Comparison of ENCODE assay signal across 1 cellular context in genomic region chr5:176450077-176450476, GRCh38.
TF ChIP-seq lines count a peak whose summit lies in the region.

No MANE protein-coding gene starts in this region.

TF ChIP-seq in GM12878, 131 proteins besides CTCF, POLR2A, EP300 and RAD21:
- TF ChIP-seq RFX5 (IDR thresholded peaks at IDR 0.05; ENCODE audit: low read depth, low read length) (no peak), ZSCAN29 (IDR thresholded peaks at IDR 0.05) (no peak), ETV6 (conservative IDR thresholded peaks at IDR 0.05 in 1 of 2, IDR thresholded peaks at IDR 0.05 in 1 of 2; ENCODE audit: borderline replicate concordance in 1 of 2, low read depth in 1 of 2) (no peak), DPF2 (IDR thresholded peaks at IDR 0.05) (no peak), RB1 (IDR thresholded peaks at IDR 0.05; ENCODE audit: borderline replicate concordance) (no peak), HSF1 (IDR thresholded peaks at IDR 0.05; ENCODE audit: low read depth, low read length) (no peak), BCL11A (IDR thresholded peaks at IDR 0.05; ENCODE audit: low read depth, low read length) (no peak), ZNF384 (IDR thresholded peaks at IDR 0.05; ENCODE audit: borderline replicate concordance, low read depth, low read length) (no peak), NR2C1 (IDR thresholded peaks at IDR 0.05) (no peak), NFIC (IDR thresholded peaks at IDR 0.05; ENCODE audit: low read depth, low read length) (no peak), GABPA (IDR thresholded peaks at IDR 0.05; ENCODE audit: low read depth) (no peak), YY1 (IDR thresholded peaks at IDR 0.05; ENCODE audit: low read depth, low read length) (no peak), EGR1 (IDR thresholded peaks at IDR 0.05; ENCODE audit: borderline replicate concordance in 1 of 2, low read depth in 2 of 2, low read length in 2 of 2) (no peak), EZH2 (IDR thresholded peaks at IDR 0.05; ENCODE audit: borderline replicate concordance, control insufficient read depth, low read depth, low read length) (no peak), FOXM1 (IDR thresholded peaks at IDR 0.05; ENCODE audit: low read depth, low read length) (no peak), ZBED1 (IDR thresholded peaks at IDR 0.05; ENCODE audit: borderline replicate concordance) (no peak)
- TF ChIP-seq, protein P1, sequence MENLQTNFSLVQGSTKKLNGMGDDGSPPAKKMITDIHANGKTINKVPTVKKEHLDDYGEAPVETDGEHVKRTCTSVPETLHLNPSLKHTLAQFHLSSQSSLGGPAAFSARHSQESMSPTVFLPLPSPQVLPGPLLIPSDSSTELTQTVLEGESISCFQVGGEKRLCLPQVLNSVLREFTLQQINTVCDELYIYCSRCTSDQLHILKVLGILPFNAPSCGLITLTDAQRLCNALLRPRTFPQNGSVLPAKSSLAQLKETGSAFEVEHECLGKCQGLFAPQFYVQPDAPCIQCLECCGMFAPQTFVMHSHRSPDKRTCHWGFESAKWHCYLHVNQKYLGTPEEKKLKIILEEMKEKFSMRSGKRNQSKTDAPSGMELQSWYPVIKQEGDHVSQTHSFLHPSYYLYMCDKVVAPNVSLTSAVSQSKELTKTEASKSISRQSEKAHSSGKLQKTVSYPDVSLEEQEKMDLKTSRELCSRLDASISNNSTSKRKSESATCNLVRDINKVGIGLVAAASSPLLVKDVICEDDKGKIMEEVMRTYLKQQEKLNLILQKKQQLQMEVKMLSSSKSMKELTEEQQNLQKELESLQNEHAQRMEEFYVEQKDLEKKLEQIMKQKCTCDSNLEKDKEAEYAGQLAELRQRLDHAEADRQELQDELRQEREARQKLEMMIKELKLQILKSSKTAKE (IDR thresholded peaks at IDR 0.05; ENCODE audit: low read depth, poor library complexity, severe bottlenecking) = no peak
- TF ChIP-seq, protein P2, sequence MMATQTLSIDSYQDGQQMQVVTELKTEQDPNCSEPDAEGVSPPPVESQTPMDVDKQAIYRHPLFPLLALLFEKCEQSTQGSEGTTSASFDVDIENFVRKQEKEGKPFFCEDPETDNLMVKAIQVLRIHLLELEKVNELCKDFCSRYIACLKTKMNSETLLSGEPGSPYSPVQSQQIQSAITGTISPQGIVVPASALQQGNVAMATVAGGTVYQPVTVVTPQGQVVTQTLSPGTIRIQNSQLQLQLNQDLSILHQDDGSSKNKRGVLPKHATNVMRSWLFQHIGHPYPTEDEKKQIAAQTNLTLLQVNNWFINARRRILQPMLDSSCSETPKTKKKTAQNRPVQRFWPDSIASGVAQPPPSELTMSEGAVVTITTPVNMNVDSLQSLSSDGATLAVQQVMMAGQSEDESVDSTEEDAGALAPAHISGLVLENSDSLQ (IDR thresholded peaks at IDR 0.05) = no peak
- TF ChIP-seq, protein P3, sequence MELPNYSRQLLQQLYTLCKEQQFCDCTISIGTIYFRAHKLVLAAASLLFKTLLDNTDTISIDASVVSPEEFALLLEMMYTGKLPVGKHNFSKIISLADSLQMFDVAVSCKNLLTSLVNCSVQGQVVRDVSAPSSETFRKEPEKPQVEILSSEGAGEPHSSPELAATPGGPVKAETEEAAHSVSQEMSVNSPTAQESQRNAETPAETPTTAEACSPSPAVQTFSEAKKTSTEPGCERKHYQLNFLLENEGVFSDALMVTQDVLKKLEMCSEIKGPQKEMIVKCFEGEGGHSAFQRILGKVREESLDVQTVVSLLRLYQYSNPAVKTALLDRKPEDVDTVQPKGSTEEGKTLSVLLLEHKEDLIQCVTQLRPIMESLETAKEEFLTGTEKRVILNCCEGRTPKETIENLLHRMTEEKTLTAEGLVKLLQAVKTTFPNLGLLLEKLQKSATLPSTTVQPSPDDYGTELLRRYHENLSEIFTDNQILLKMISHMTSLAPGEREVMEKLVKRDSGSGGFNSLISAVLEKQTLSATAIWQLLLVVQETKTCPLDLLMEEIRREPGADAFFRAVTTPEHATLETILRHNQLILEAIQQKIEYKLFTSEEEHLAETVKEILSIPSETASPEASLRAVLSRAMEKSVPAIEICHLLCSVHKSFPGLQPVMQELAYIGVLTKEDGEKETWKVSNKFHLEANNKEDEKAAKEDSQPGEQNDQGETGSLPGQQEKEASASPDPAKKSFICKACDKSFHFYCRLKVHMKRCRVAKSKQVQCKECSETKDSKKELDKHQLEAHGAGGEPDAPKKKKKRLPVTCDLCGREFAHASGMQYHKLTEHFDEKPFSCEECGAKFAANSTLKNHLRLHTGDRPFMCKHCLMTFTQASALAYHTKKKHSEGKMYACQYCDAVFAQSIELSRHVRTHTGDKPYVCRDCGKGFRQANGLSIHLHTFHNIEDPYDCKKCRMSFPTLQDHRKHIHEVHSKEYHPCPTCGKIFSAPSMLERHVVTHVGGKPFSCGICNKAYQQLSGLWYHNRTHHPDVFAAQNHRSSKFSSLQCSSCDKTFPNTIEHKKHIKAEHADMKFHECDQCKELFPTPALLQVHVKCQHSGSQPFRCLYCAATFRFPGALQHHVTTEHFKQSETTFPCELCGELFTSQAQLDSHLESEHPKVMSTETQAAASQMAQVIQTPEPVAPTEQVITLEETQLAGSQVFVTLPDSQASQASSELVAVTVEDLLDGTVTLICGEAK (IDR thresholded peaks at IDR 0.05; ENCODE audit: borderline replicate concordance) = no peak
TF ChIP-seq in GM12878: peak in this region for 0.
